7 cellular contexts compared by ENCODE assay signal in the genomic region with DNA sequence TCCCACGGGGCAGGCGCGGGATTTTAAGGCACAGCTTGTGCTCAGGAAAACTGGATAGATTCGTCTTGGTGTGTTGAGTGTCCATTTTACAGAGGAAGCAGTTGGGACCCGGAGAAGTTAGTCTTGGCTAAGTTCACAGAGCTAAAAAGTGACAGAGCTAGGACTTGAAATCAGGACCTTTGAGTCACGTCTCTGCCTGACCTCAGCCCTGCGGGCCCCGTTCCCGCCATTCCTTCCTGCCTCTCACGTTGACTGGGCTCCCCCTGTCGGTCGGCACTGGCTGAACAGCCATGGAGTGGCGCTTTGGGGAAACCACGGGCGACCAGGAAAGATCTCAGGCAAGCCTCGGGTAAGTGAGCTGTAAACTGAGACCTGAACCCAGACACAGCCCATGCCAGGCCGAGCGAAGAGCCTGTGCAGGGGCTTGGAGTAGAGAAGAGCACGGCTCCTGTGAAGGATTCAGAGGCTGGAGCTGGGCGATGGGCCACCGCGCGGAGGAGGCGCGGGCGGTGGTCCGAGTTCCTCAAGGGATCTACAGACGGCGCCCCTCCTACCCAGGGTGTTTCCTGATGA. TPM values are rescaled to one million over a fixed set of nuclear protein-coding genes. Genes with fewer than 3 reads are reported as not detected.
DNase-seq lines count a peak whose midpoint lies in the region; ATAC-seq, FAIRE-seq and TF ChIP-seq lines count a peak whose summit lies in the region.

No MANE protein-coding gene starts in this region.

- no peak overlapping the region for H3K23ac ChIP-seq in neuronal stem cell (ENCODE audit: low read depth, low read length, poor library complexity)

- H2AK5ac ChIP-seq in neuronal stem cell (ENCODE audit: low read depth, low read length) = no peak overlapping the region

- TF ChIP-seq CTCF in PC-3 (conservative IDR thresholded peaks at IDR 0.05; ENCODE audit: low read depth, low read length) = peak; percentile 98
- peak; percentile 97 for TF ChIP-seq CTCF in foreskin keratinocyte (conservative IDR thresholded peaks at IDR 0.05)

- no peak overlapping the region for H2BK120ac ChIP-seq in neuronal stem cell (ENCODE audit: low read depth, low read length)

- H3K4me2 ChIP-seq in PC-3 (ENCODE audit: low read length) = peak overlapping the region; percentile 71
- peak overlapping the region; percentile 81 for H3K4me2 ChIP-seq in neuronal stem cell (ENCODE audit: insufficient read depth, low read length, poor library complexity, severe bottlenecking)

- peak overlapping the region; percentile 93 for H3K27ac Mint-ChIP-seq in activated T-helper 17 cell treated with anti-CD3 and anti-CD28 coated beads, Interleukin-2, amount 50 U/mL, for 72 hours

- H2AFZ ChIP-seq in PC-3 (ENCODE audit: low read length) = peak overlapping the region; percentile 59
- H2AFZ ChIP-seq in neuronal stem cell (ENCODE audit: low read length) = peak overlapping the region; percentile 90

- no peak overlapping the region for H4K8ac ChIP-seq in neuronal stem cell (ENCODE audit: low read depth, low read length)

- H3K36me3 ChIP-seq in PC-3 (ENCODE audit: low read depth, low read length) (no peaks in the 10 kb centered on the region), neuronal stem cell (replicated peaks in 1 of 2; ENCODE audit: control insufficient read depth in 2 of 2, insufficient read depth in 2 of 2, low read length in 2 of 2) (no peaks in the 10 kb centered on the region), stomach smooth muscle (ENCODE audit: control insufficient read depth in 2 of 2, insufficient read depth in 2 of 2, low read length in 2 of 2) (no peaks in the 10 kb centered on the region)

- H3K27me3 Mint-ChIP-seq in activated T-helper 17 cell treated with anti-CD3 and anti-CD28 coated beads, Interleukin-2, amount 50 U/mL, for 72 hours = peaks cover 12% of the 10 kb centered on the region

- no peaks in the 10 kb centered on the region for H4K20me1 ChIP-seq in PC-3 (ENCODE audit: low read length)

- H3K9me3 ChIP-seq in PC-3 (ENCODE audit: low read length) = no peaks in the 10 kb centered on the region
- H3K9me3 ChIP-seq in neuronal stem cell (replicated peaks in 1 of 2; ENCODE audit: control insufficient read depth in 2 of 2, insufficient read depth in 1 of 2, low read depth in 1 of 2, low read length in 2 of 2) = no peaks in the 10 kb centered on the region
- no peaks in the 10 kb centered on the region for H3K9me3 ChIP-seq in stomach smooth muscle (ENCODE audit: control insufficient read depth in 2 of 2, low read length in 2 of 2)

- no peak overlapping the region for H2BK15ac ChIP-seq in neuronal stem cell (ENCODE audit: low read length)

- intact Hi-C loops in PC-3 (cut with micrococcal nuclease) = loop anchor here (1.0 to 5.0 kb wide), 2 partner anchors 255 to 350 kb away; no protein-coding TSS in a partner anchor

- BruUV-seq in PC-3 (replicated peaks; lab: Mats Ljungman, UMichigan) = no TSS peak

- H3K4ac ChIP-seq in neuronal stem cell (ENCODE audit: low read length) = no peak overlapping the region

- H3K27me3 ChIP-seq in PC-3 (ENCODE audit: low read length) = no peaks in the 10 kb centered on the region
- peaks cover 3% of the 10 kb centered on the region for H3K27me3 ChIP-seq in foreskin keratinocyte
- peaks cover 0 to 17% (median 0%) of the 10 kb centered on the region in 3 experiments for H3K27me3 ChIP-seq in neuronal stem cell (ENCODE audit: control insufficient read depth in 3 of 3, insufficient read depth in 3 of 3, low read depth in 1 of 3, low read length in 3 of 3)
- no peaks in the 10 kb centered on the region for H3K27me3 ChIP-seq in stomach smooth muscle (ENCODE audit: control insufficient read depth in 1 of 2, insufficient read depth in 2 of 2, low read length in 2 of 2)

- no peaks in the 10 kb centered on the region for H3F3A ChIP-seq in PC-3 (ENCODE audit: low read length, unreplicated experiment)

- peak overlapping the region; percentile 85 for H3K4me3 Mint-ChIP-seq in activated T-helper 17 cell treated with anti-CD3 and anti-CD28 coated beads, Interleukin-2, amount 50 U/mL, for 72 hours

- peak overlapping the region; percentile 18; the same call in 1 of the 2 replicates for H3K9ac ChIP-seq in PC-3 (ENCODE audit: low read length)
- no peak overlapping the region for H3K9ac ChIP-seq in neuronal stem cell (ENCODE audit: low read depth, low read length, poor library complexity)
- H3K9ac ChIP-seq in stomach smooth muscle (ENCODE audit: low read length in 2 of 2) = peak overlapping the region in 1 of 2 donors; percentile 47

- H3K14ac ChIP-seq in neuronal stem cell (ENCODE audit: low read length) = no peak overlapping the region

- H2BK12ac ChIP-seq in neuronal stem cell (ENCODE audit: low read length) = peak overlapping the region; percentile 2

- peak overlapping the region; percentile 90 for H3K18ac ChIP-seq in neuronal stem cell (ENCODE audit: low read length)

- H2BK5ac ChIP-seq in neuronal stem cell (ENCODE audit: low read length) = peak overlapping the region; percentile 2

- H3K27ac ChIP-seq in PC-3 (ENCODE audit: low read length) (no peak overlapping the region), foreskin keratinocyte (no peak overlapping the region), neuronal stem cell (replicated peaks; ENCODE audit: low read length) (no peak overlapping the region), stomach smooth muscle (ENCODE audit: low read length) (no peak overlapping the region)

- no peaks in the 10 kb centered on the region for H3K79me1 ChIP-seq in neuronal stem cell (ENCODE audit: low read depth, low read length)

- H3K79me2 ChIP-seq in PC-3 (ENCODE audit: low read length) = no peaks in the 10 kb centered on the region

- ATAC-seq in HG03025 (IDR thresholded peaks at IDR 0.05; ENCODE audit: low FRiP score, unreplicated experiment) (peak; percentile 56), PC-3 (peak; percentile 55), foreskin keratinocyte (peak; percentile 84)
- peak; percentile 98 for ATAC-seq in activated T-helper 17 cell treated with anti-CD3 and anti-CD28 coated beads, Interleukin-2, amount 50 U/mL, for 72 hours (replicated peaks)

- no peak overlapping the region for H4K91ac ChIP-seq in neuronal stem cell (ENCODE audit: low read depth, low read length, poor library complexity)

- H3K4me1 Mint-ChIP-seq in activated T-helper 17 cell treated with anti-CD3 and anti-CD28 coated beads, Interleukin-2, amount 50 U/mL, for 72 hours = peaks cover 18% of the 10 kb centered on the region

- no peaks in the 10 kb centered on the region for H3K36me3 Mint-ChIP-seq in activated T-helper 17 cell treated with anti-CD3 and anti-CD28 coated beads, Interleukin-2, amount 50 U/mL, for 72 hours (ENCODE audit: low read depth)

- DNase-seq in GM18507 (ENCODE audit: extremely low spot score, insufficient read length, low read depth) = peak; percentile 87
- DNase-seq in PC-3 = peak; percentile 94
- peak; percentile 22 to 48 for DNase-seq in foreskin keratinocyte
- peak; percentile 69 for DNase-seq in neuronal stem cell (ENCODE audit: low spot score)

- no peaks in the 10 kb centered on the region for H3K9me2 ChIP-seq in PC-3 (replicated peaks; ENCODE audit: low read length)

- H3K4me1 ChIP-seq in PC-3 (ENCODE audit: insufficient read depth, low read length) (peaks cover 37% of the 10 kb centered on the region), foreskin keratinocyte (peaks cover 5% of the 10 kb centered on the region), neuronal stem cell (ENCODE audit: control insufficient read depth in 2 of 2, insufficient read depth in 1 of 2, low read depth in 1 of 2, low read length in 2 of 2) (peaks cover 2 to 12% of the 10 kb centered on the region in 2 donors), stomach smooth muscle (ENCODE audit: control insufficient read depth, insufficient read depth, low read length) (peaks cover 7% of the 10 kb centered on the region)

- POLR2A ChIA-PET in PC-3 (lab: Charles Lee; ENCODE audit: unreplicated experiment) = interaction anchor here (0.6 kb wide), 1 partner anchor 319 kb away, joined by 3 read pairs; no protein-coding TSS in a partner anchor

- peak; percentile 91 for FAIRE-seq in GM18507 (lab: Jason Lieb, UNC)

- H3K4me3 ChIP-seq in PC-3 (ENCODE audit: low read length) (no peak overlapping the region), neuronal stem cell (ENCODE audit: low read length in 2 of 2) (peak overlapping the region in 1 of 2 donors; percentile 58), stomach smooth muscle (ENCODE audit: low read length in 2 of 2) (peak overlapping the region; percentile 60 to 66)

- CTCF ChIA-PET in PC-3 (lab: Charles Lee) = interaction anchor here (0.5 to 1.5 kb wide), 8 partner anchors 56 to 626 kb away, joined by 3 to 9 read pairs (median 6); a partner anchor contains a TSS

- WGBS in neuronal stem cell (ENCODE audit: extremely low coverage in 2 of 2, insufficient read length in 2 of 2, insufficient replicate concordance in 1 of 2), 2 donors = no CpG with 5 or more reads among the region's 29 CpGs

- no peaks in the 10 kb centered on the region for H3K9me3 Mint-ChIP-seq in activated T-helper 17 cell treated with anti-CD3 and anti-CD28 coated beads, Interleukin-2, amount 50 U/mL, for 72 hours

RNA-seq across cellular contexts. Expression of a gene that starts 54.1 kb away (rescaled TPM):
- 0.40 and 1.6 TPM in 2 replicates for total RNA-seq in PC-3 (2014; rRNA removed)
- not detected for total RNA-seq in activated T-helper 17 cell treated with anti-CD3 and anti-CD28 coated beads, Interleukin-2, amount 50 U/mL, for 72 hours
- 0.07 TPM in 2 replicates for total RNA-seq in foreskin keratinocyte
- polyA plus RNA-seq in foreskin keratinocyte = 0.06 and 0.07 TPM in 2 replicates
- polyA plus RNA-seq in neuronal stem cell (2013, experiment 1 of 2) = 0.15 TPM
- polyA plus RNA-seq in neuronal stem cell (2013, experiment 2 of 2) = 0.12 TPM

Comparison
In these comparisons a context has a peak if more than half of its experiments do, and no peak if none do; other contexts are left out.
1. DNase-seq: peak in every context shown above with its lines; median percentile 94 in PC-3; 87 in GM18507; 69 in neuronal stem cell; 35 in foreskin keratinocyte.